Comparison of ENCODE assay signal across 1 cellular context in genomic region chr17:73091770-73092517, GRCh38.
TF ChIP-seq lines count a peak whose summit lies in the region.

No MANE protein-coding gene starts in this region.

TF ChIP-seq in WTC11, 78 proteins besides CTCF, POLR2A, EP300 and RAD21 (continued from another document):
- no peak for TF ChIP-seq ATF6 (CRISPR knock-in tag; IDR thresholded peaks at IDR 0.05)
- no peak for TF ChIP-seq CBFB (CRISPR knock-in tag; IDR thresholded peaks at IDR 0.05; ENCODE audit: low read depth)
- TF ChIP-seq SMAD4 (CRISPR knock-in tag; IDR thresholded peaks at IDR 0.05), result no peak
- TF ChIP-seq ZNF671 (CRISPR knock-in tag; IDR thresholded peaks at IDR 0.05), result no peak
- TF ChIP-seq RELA (CRISPR knock-in tag; IDR thresholded peaks at IDR 0.05; ENCODE audit: borderline replicate concordance), result no peak
